Comparison of ENCODE assay signal across 1 cellular context in the genomic region with DNA sequence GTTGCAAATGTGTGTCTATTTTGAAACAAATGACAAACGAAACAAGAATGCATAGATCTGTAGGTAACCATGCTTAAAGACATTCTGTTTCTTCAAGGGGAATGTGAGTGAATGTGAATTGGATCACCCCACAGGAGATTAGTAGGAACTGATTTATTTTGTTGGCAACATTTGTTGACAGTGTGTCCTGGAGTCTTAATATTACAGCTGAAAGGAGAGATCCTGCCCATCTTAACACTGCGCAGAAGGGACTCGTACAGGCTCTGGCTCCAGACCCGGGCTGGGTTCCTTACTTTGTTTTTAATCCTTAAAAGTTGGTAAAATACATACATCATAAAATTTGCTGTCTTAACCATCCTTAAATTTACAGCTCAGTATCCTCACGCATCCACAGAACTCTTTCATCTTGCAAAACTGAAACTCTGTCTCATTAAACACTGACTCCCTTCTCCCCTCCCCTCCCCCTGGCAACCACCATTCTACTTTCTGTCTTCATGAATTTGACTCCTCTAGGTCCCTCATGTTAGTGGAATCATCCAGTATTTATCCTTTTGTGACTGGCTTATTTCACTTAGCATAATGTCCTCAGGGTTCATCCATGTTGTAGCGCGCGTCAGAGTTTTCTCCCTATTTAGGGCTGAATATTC.
TF ChIP-seq lines count a peak whose summit lies in the region.

No MANE protein-coding gene starts in this region.

TF ChIP-seq in GM23338, 12 proteins besides CTCF, POLR2A, EP300 and RAD21 (continued from another document):
- TF ChIP-seq, protein P1, sequence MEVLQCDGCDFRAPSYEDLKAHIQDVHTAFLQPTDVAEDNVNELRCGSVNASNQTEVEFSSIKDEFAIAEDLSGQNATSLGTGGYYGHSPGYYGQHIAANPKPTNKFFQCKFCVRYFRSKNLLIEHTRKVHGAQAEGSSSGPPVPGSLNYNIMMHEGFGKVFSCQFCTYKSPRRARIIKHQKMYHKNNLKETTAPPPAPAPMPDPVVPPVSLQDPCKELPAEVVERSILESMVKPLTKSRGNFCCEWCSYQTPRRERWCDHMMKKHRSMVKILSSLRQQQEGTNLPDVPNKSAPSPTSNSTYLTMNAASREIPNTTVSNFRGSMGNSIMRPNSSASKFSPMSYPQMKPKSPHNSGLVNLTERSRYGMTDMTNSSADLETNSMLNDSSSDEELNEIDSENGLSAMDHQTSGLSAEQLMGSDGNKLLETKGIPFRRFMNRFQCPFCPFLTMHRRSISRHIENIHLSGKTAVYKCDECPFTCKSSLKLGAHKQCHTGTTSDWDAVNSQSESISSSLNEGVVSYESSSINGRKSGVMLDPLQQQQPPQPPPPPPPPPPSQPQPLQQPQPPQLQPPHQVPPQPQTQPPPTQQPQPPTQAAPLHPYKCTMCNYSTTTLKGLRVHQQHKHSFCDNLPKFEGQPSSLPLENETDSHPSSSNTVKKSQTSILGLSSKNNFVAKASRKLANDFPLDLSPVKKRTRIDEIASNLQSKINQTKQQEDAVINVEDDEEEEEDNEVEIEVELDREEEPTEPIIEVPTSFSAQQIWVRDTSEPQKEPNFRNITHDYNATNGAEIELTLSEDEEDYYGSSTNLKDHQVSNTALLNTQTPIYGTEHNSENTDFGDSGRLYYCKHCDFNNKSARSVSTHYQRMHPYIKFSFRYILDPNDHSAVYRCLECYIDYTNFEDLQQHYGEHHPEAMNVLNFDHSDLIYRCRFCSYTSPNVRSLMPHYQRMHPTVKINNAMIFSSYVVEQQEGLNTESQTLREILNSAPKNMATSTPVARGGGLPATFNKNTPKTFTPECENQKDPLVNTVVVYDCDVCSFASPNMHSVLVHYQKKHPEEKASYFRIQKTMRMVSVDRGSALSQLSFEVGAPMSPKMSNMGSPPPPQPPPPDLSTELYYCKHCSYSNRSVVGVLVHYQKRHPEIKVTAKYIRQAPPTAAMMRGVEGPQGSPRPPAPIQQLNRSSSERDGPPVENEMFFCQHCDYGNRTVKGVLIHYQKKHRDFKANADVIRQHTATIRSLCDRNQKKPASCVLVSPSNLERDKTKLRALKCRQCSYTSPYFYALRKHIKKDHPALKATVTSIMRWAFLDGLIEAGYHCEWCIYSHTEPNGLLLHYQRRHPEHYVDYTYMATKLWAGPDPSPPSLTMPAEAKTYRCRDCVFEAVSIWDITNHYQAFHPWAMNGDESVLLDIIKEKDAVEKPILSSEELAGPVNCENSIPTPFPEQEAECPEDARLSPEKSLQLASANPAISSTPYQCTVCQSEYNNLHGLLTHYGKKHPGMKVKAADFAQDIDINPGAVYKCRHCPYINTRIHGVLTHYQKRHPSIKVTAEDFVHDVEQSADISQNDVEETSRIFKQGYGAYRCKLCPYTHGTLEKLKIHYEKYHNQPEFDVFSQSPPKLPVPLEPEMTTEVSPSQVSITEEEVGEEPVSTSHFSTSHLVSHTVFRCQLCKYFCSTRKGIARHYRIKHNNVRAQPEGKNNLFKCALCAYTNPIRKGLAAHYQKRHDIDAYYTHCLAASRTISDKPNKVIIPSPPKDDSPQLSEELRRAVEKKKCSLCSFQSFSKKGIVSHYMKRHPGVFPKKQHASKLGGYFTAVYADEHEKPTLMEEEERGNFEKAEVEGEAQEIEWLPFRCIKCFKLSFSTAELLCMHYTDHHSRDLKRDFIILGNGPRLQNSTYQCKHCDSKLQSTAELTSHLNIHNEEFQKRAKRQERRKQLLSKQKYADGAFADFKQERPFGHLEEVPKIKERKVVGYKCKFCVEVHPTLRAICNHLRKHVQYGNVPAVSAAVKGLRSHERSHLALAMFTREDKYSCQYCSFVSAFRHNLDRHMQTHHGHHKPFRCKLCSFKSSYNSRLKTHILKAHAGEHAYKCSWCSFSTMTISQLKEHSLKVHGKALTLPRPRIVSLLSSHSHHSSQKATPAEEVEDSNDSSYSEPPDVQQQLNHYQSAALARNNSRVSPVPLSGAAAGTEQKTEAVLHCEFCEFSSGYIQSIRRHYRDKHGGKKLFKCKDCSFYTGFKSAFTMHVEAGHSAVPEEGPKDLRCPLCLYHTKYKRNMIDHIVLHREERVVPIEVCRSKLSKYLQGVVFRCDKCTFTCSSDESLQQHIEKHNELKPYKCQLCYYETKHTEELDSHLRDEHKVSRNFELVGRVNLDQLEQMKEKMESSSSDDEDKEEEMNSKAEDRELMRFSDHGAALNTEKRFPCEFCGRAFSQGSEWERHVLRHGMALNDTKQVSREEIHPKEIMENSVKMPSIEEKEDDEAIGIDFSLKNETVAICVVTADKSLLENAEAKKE (CRISPR knock-in tag; IDR thresholded peaks at IDR 0.05), result no peak
- no peak for TF ChIP-seq STAT1 (IDR thresholded peaks at IDR 0.05; ENCODE audit: unreplicated experiment)
- TF ChIP-seq POLR2AphosphoS5 (IDR thresholded peaks at IDR 0.05; ENCODE audit: low read depth), result no peak
- no peak for TF ChIP-seq JUNB (IDR thresholded peaks at IDR 0.05; ENCODE audit: unreplicated experiment)
- TF ChIP-seq EZH2 (IDR thresholded peaks at IDR 0.05; ENCODE audit: low read depth, unreplicated experiment), result no peak
- TF ChIP-seq, protein P2, sequence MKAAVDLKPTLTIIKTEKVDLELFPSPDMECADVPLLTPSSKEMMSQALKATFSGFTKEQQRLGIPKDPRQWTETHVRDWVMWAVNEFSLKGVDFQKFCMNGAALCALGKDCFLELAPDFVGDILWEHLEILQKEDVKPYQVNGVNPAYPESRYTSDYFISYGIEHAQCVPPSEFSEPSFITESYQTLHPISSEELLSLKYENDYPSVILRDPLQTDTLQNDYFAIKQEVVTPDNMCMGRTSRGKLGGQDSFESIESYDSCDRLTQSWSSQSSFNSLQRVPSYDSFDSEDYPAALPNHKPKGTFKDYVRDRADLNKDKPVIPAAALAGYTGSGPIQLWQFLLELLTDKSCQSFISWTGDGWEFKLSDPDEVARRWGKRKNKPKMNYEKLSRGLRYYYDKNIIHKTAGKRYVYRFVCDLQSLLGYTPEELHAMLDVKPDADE (IDR thresholded peaks at IDR 0.05), result no peak
TF ChIP-seq in GM23338: peak in this region for 0.
